ENCODE assay signal across 32 cellular contexts in the genomic region with DNA sequence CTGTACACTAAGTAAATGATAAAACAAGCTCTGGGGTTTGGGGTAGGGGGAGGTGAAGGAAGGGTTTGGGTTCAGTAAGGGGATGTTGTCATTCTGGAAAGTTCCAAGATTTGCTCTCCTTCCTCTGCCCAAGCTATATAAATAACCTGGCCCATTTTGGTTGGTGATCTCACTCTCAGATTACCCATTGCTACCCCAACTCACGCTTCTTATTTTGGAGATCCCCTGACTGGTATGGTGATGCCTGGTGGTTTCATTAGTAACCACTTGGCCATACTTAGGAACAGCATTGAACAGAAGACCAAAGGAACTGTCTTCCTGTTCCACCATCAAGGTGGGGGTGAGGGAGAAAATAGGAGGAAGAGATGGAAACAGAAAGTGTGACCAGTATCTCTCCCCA.
"Had no signal": no experiment of that assay in that cellular context is flagged by ENCODE, and none has a peak within 500 bp of the region (broad histone marks: within the 10 kb centered on the region; RNA-seq: fewer than 3 reads in every experiment).

No MANE protein-coding gene starts in this region.

- H3K36me3 ChIP-seq: MG63, SJCRH30 had no signal

- H3K4me3 ChIP-seq: MG63, PC-9, SJCRH30, SK-N-MC had no signal

- H3K27ac ChIP-seq: PC-9, RWPE1, SJCRH30, SK-N-MC had no signal

- H3K4me1 ChIP-seq: SJCRH30 had no signal

- H3K9me3 ChIP-seq: MG63, SJCRH30 had no signal

- H2AFZ ChIP-seq: PC-9 had no signal

- H3K4me2 ChIP-seq: PC-9 had no signal

- H3K27me3 ChIP-seq: MG63, SJCRH30 had no signal

- DNase-seq: Kasumi-1, KG1, MG63, NCI-H1048, NCI-H1092 treated with DMSO at 0.1 percent for 48 hours, NCI-H1105 treated with DMSO at 0.1 percent for 48 hours, NCI-H1417, NCI-H1436, NCI-H146, NCI-H1694, NCI-H187, NCI-H1930, NCI-H2029 treated with DMSO at 0.1 percent for 48 hours, NCI-H2081 treated with DMSO at 0.1 percent for 48 hours, NCI-H2107, NCI-H2171, NCI-H226, NCI-H446 treated with DMSO at 0.1 percent for 48 hours, NCI-H510A, NCI-H524, NCI-H526, NCI-H69, NCI-H748 treated with DMSO at 0.1 percent for 48 hours, PC-9, SHP77, SIG-M5, SJCRH30 had no signal

- ATAC-seq: Panc1, Right ventricle myocardium inferior, SK-N-SH treated with all-trans-retinoic acid at 6 μM for 48 hours had no signal
